In genomic region chr15:99059010-99059981, GRCh38 we compare ENCODE assay signal across 8 cellular contexts. TPM values are rescaled to one million over a fixed set of nuclear protein-coding genes. Genes with fewer than 3 reads are reported as not detected.
DNase-seq lines count a peak whose midpoint lies in the region; ATAC-seq and TF ChIP-seq lines count a peak whose summit lies in the region.

No MANE protein-coding gene starts in this region.

- no peaks in the 10 kb centered on the region for H3K27me3 ChIP-seq in layer of hippocampus (ENCODE audit: control insufficient read depth, insufficient read depth, low read length)

- DNase-seq in GM10248 (ENCODE audit: extremely low spot score) (peak; percentile 85), HCEC 1CT (peak; percentile 94), NCI-H1092 (lab: John Stamatoyannopoulos, UW) (peak; percentile 26), cortex of kidney (lab: John Stamatoyannopoulos, UW) (peak; percentile 9)
- DNase-seq in activated CD4-positive, alpha-beta T cell treated with anti-CD3 and anti-CD28 coated beads for 36 hours = peak; percentile 72
- DNase-seq in stimulated activated CD4-positive, alpha-beta T cell treated with anti-CD3 and anti-CD28 coated beads, Interleukin-12 subunit alpha, Interleukin-12 subunit beta, amount 100 ng/mL, for 48 hours (ENCODE audit: low read depth in 2 of 3, low spot score in 1 of 3) = peak in 2 of 3 donors; percentile 33 to 36

- no peaks in the 10 kb centered on the region for H3K36me3 Mint-ChIP-seq in activated CD4-positive, alpha-beta T cell treated with anti-CD3 and anti-CD28 coated beads for 36 hours (ENCODE audit: low read depth)

- ATAC-seq in activated CD4-positive, alpha-beta T cell treated with anti-CD3 and anti-CD28 coated beads for 36 hours = peak; percentile 92
- ATAC-seq in GM18870 (IDR thresholded peaks at IDR 0.05; ENCODE audit: unreplicated experiment) = no peak

- H3K27ac Mint-ChIP-seq in activated CD4-positive, alpha-beta T cell treated with anti-CD3 and anti-CD28 coated beads for 36 hours = peak overlapping the region; percentile 60

- H3K27me3 Mint-ChIP-seq in activated CD4-positive, alpha-beta T cell treated with anti-CD3 and anti-CD28 coated beads for 36 hours = peaks cover 29% of the 10 kb centered on the region

- peaks cover 6% of the 10 kb centered on the region for H3K4me1 Mint-ChIP-seq in activated CD4-positive, alpha-beta T cell treated with anti-CD3 and anti-CD28 coated beads for 36 hours

- POLR2A ChIA-PET in GM10248 (lab: Yijun Ruan, JAX) = interaction anchor here (0.6 kb wide), 1 partner anchor 122 kb away, joined by 4 read pairs; no protein-coding TSS in a partner anchor
- POLR2A ChIA-PET in activated CD4-positive, alpha-beta T cell treated with anti-CD3 and anti-CD28 coated beads for 36 hours (lab: Charles Lee) = no interaction called here

- intact Hi-C loops in activated CD4-positive, alpha-beta T cell treated with anti-CD3 and anti-CD28 coated beads for 36 hours (cut with DNase I, micrococcal nuclease) = loop anchor here (1.0 to 10.0 kb wide), 7 partner anchors 44 to 617 kb away; partner anchors contain the start of gene IGF1R (in 1 of the 2)

- peak overlapping the region; percentile 73 for H3K27ac ChIP-seq in layer of hippocampus (ENCODE audit: low read depth, low read length)

- peak overlapping the region; percentile 53 for H3K4me3 Mint-ChIP-seq in activated CD4-positive, alpha-beta T cell treated with anti-CD3 and anti-CD28 coated beads for 36 hours

- CTCF ChIA-PET in GM10248 (lab: Yijun Ruan, JAX) = interaction anchor here (0.8 to 9.8 kb wide), 18 partner anchors 8 to 280 kb away, joined by 3 to 81 read pairs (median 5); no protein-coding TSS in a partner anchor
- CTCF ChIA-PET in activated CD4-positive, alpha-beta T cell treated with anti-CD3 and anti-CD28 coated beads for 36 hours (lab: Charles Lee) = interaction anchor here (0.6 to 5.2 kb wide), 15 partner anchors 11 to 280 kb away, joined by 3 to 39 read pairs (median 3); no protein-coding TSS in a partner anchor

- no peaks in the 10 kb centered on the region for H3K9me3 Mint-ChIP-seq in activated CD4-positive, alpha-beta T cell treated with anti-CD3 and anti-CD28 coated beads for 36 hours (ENCODE audit: low read depth)

- TF ChIP-seq CTCF in GM10248 (IDR thresholded peaks at IDR 0.05; ENCODE audit: control extremely low read depth, extremely low read depth, low read depth, missing control alignments) = peak; percentile 93

RNA-seq across cellular contexts. Expression of gene SYNM, which starts 45.6 kb away (rescaled TPM):
- total RNA-seq in activated CD4-positive, alpha-beta T cell treated with anti-CD3 and anti-CD28 coated beads for 36 hours = under 1 TPM; 0.09 to 0.14 TPM

RNA-seq across cellular contexts. Expression of gene PGPEP1L, which starts 51.7 kb away (rescaled TPM):
- total RNA-seq in activated CD4-positive, alpha-beta T cell treated with anti-CD3 and anti-CD28 coated beads for 36 hours = not detected

Comparison
In these comparisons a context has a peak if more than half of its experiments do, and no peak if none do; other contexts are left out.
1. DNase-seq: peak in every context shown above with its lines; median percentile 94 in HCEC 1CT; 85 in GM10248; 72 in activated CD4-positive, alpha-beta T cell treated with anti-CD3 and anti-CD28 coated beads for 36 hours; 34 in stimulated activated CD4-positive, alpha-beta T cell treated with anti-CD3 and anti-CD28 coated beads, Interleukin-12 subunit alpha, Interleukin-12 subunit beta, amount 100 ng/mL, for 48 hours; 26 in NCI-H1092; 9 in cortex of kidney.